8 cellular contexts compared by ENCODE assay signal in genomic region chr3:50971487-50971924, GRCh38.
A peak's percentile ranks its signal among the peaks of the same experiment; 100 is the strongest.
DNase-seq lines count a peak whose midpoint lies in the region; ATAC-seq and TF ChIP-seq lines count a peak whose summit lies in the region.

No MANE protein-coding gene starts in this region.

- H3K9ac ChIP-seq in Loucy (ENCODE audit: low read depth, low read length, poor library complexity, severe bottlenecking), result no peak overlapping the region

- H3K4me1 Mint-ChIP-seq in CD4-positive, CD25-positive, alpha-beta regulatory T cell, result peaks cover 0 to 11% (median 6%) of the 10 kb centered on the region in 4 donors

- H3K4me1 ChIP-seq in CD4-positive, CD25-positive, alpha-beta regulatory T cell (ENCODE audit: control insufficient read depth, insufficient read depth, low read length, poor library complexity, severe bottlenecking), result no peaks in the 10 kb centered on the region
- H3K4me1 ChIP-seq in Loucy (ENCODE audit: insufficient read depth, low read length, poor library complexity, severe bottlenecking), result no peaks in the 10 kb centered on the region
- H3K4me1 ChIP-seq in ascending aorta, result no peaks in the 10 kb centered on the region

- peaks cover 2% of the 10 kb centered on the region for H3K27me3 ChIP-seq in CD4-positive, CD25-positive, alpha-beta regulatory T cell (ENCODE audit: control insufficient read depth, insufficient read depth, low read length)
- H3K27me3 ChIP-seq in Loucy (ENCODE audit: insufficient read depth, low read length, poor library complexity, severe bottlenecking), result no peaks in the 10 kb centered on the region
- no peaks in the 10 kb centered on the region for H3K27me3 ChIP-seq in ascending aorta

- H3K27me3 Mint-ChIP-seq in CD4-positive, CD25-positive, alpha-beta regulatory T cell, result peaks cover 9% of the 10 kb centered on the region

- peak; percentile 90 to 94 for ATAC-seq in CD4-positive, CD25-positive, alpha-beta regulatory T cell (ENCODE audit: low read depth in 2 of 2)
- peak; percentile 57 for ATAC-seq in GM19372 (IDR thresholded peaks at IDR 0.05; ENCODE audit: low read depth, unreplicated experiment)

- H3K36me3 ChIP-seq in CD4-positive, CD25-positive, alpha-beta regulatory T cell (ENCODE audit: control insufficient read depth, insufficient read depth, low read length), result no peaks in the 10 kb centered on the region
- H3K36me3 ChIP-seq in Loucy (ENCODE audit: insufficient read depth, low read length), result no peaks in the 10 kb centered on the region
- no peaks in the 10 kb centered on the region for H3K36me3 ChIP-seq in ascending aorta

- no peak overlapping the region for H2AFZ ChIP-seq in Loucy (ENCODE audit: low read length)

- H3K4me3 Mint-ChIP-seq in CD4-positive, CD25-positive, alpha-beta regulatory T cell, result no peak overlapping the region

- H3K79me2 ChIP-seq in Loucy (ENCODE audit: insufficient read depth, low read length), result no peaks in the 10 kb centered on the region

- intact Hi-C loops in ascending aorta (cut with DNase I), result no loop called here

- H3K27ac Mint-ChIP-seq in CD4-positive, CD25-positive, alpha-beta regulatory T cell, result peak overlapping the region in 1 of 3 donors; percentile 47

- no peak overlapping the region for H3K4me3 ChIP-seq in CD4-positive, CD25-positive, alpha-beta regulatory T cell (ENCODE audit: low read depth, low read length)
- H3K4me3 ChIP-seq in Loucy (ENCODE audit: low read length, poor library complexity, severe bottlenecking), result no peak overlapping the region
- H3K4me3 ChIP-seq in ascending aorta, result no peak overlapping the region

- H3K9me3 Mint-ChIP-seq in CD4-positive, CD25-positive, alpha-beta regulatory T cell, result peaks cover 0 to 1% (median 0%) of the 10 kb centered on the region in 7 donors

- no peaks in the 10 kb centered on the region for H3F3A ChIP-seq in Loucy (ENCODE audit: low read depth)

- H3K27ac ChIP-seq in CD4-positive, CD25-positive, alpha-beta regulatory T cell (ENCODE audit: insufficient read depth, low read length, poor library complexity, severe bottlenecking), result no peak overlapping the region
- H3K27ac ChIP-seq in ascending aorta, result no peak overlapping the region

- no peaks in the 10 kb centered on the region for H3K36me3 Mint-ChIP-seq in CD4-positive, CD25-positive, alpha-beta regulatory T cell

- no peak overlapping the region for H3K4me2 ChIP-seq in Loucy (ENCODE audit: low read depth, low read length, poor library complexity, severe bottlenecking)

- peak; percentile 39 to 85 (median 77) for DNase-seq in CD4-positive, CD25-positive, alpha-beta regulatory T cell
- DNase-seq in SK-N-DZ (ENCODE audit: low spot score) (peak; percentile 58), ascending aorta (ENCODE audit: low spot score in 2 of 2) (no peak), islet precursor cell (peak; percentile 73), globus pallidus (ENCODE audit: low spot score) (no peak)
- DNase-seq in stimulated activated CD4-positive, alpha-beta T cell treated with anti-CD3 and anti-CD28 coated beads, TNF-alpha, amount 100 ng/mL, for 48 hours (ENCODE audit: low read depth in 3 of 3), result peak; percentile 9 to 35 (median 13)

- H3K9me3 ChIP-seq in CD4-positive, CD25-positive, alpha-beta regulatory T cell (ENCODE audit: control insufficient read depth in 2 of 2, low read length in 2 of 2), result no peaks in the 10 kb centered on the region
- H3K9me3 ChIP-seq in Loucy (ENCODE audit: insufficient read depth, low read depth, low read length) (no peaks in the 10 kb centered on the region), ascending aorta (peaks cover 0 to 12% of the 10 kb centered on the region in 2 donors)

- no peaks in the 10 kb centered on the region for H4K20me1 ChIP-seq in Loucy (ENCODE audit: insufficient read depth, low read length, poor library complexity, severe bottlenecking)

- no peaks in the 10 kb centered on the region for H3K9me2 ChIP-seq in Loucy (replicated peaks; ENCODE audit: low read depth, low read length)

- peak; percentile 95 for TF ChIP-seq CTCF in Loucy (conservative IDR thresholded peaks at IDR 0.05; ENCODE audit: low read length)
- peak in 2 of 3 experiments; percentile 19 to 37 for TF ChIP-seq CTCF in ascending aorta (IDR thresholded peaks at IDR 0.05)

Comparison
In these comparisons a context has a peak if more than half of its experiments do, and no peak if none do; other contexts are left out.
1. DNase-seq: peak in CD4-positive, CD25-positive, alpha-beta regulatory T cell (3 of 3), SK-N-DZ (single experiment), islet precursor cell (single experiment) and stimulated activated CD4-positive, alpha-beta T cell treated with anti-CD3 and anti-CD28 coated beads, TNF-alpha, amount 100 ng/mL, for 48 hours (3 of 3); none in ascending aorta (0 of 2) and globus pallidus (single experiment).